13 cellular contexts compared by ENCODE assay signal in the genomic region with DNA sequence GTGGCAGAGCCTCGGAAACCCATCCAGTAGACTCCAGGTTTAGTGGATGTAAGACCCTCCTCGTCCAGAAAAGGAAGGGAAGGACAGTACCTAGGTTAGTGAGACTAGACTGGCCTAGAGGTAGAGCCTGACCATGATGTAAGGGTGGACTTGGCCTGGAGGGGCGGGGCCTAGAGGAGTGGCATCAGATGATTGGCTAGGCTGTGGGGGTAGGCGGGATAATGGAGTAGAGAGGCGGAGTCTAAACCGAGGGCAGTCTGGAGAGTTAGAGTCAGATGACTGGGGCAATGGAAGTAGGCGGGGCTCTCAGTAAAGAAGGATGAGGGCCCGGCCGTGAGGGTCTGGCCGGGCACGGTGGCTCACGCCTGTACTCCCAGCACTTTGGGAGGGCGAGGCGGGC.
A peak's percentile ranks its signal among the peaks of the same experiment; 100 is the strongest.
DNase-seq lines count a peak whose midpoint lies in the region; ATAC-seq and TF ChIP-seq lines count a peak whose summit lies in the region.
"Had no signal": no experiment of that assay in that cellular context is flagged by ENCODE, and none has a peak within 500 bp of the region (broad histone marks: within the 10 kb centered on the region; RNA-seq: fewer than 3 reads in every experiment).

No MANE protein-coding gene starts in this region.

- POLR2A ChIA-PET in Panc1 (lab: Charles Lee): no interaction called here

- TF ChIP-seq EP300 in ovary (IDR thresholded peaks at IDR 0.05): no peak

- H3K27me3 Mint-ChIP-seq in natural killer cell (ENCODE audit: low read depth in 2 of 2): peaks cover 0 to 9% of the 10 kb centered on the region in 2 donors

- no peak overlapping the region for H3K27ac Mint-ChIP-seq in natural killer cell
- H3K27ac Mint-ChIP-seq: memory B cell had no signal

- TF ChIP-seq POLR2A in ovary (IDR thresholded peaks at IDR 0.05): no peak

- in situ Hi-C loops in Panc1 (cut with HindIII; ENCODE audit: low pct_unique_long_range_greater_than_20kb, low sequenced_read_pairs): no loop called here

- H3K4me1 Mint-ChIP-seq in natural killer cell: no peaks in the 10 kb centered on the region
- H3K4me1 Mint-ChIP-seq: memory B cell had no signal

- no TSS peak for BruUV-seq in Panc1 (replicated peaks; lab: Mats Ljungman, UMichigan)

- intact Hi-C loops in Panc1 (cut with micrococcal nuclease; ENCODE audit: unreplicated experiment): no loop called here
- intact Hi-C loops in natural killer cell (cut with micrococcal nuclease): no loop called here
- intact Hi-C loops in ovary (cut with DNase I): no loop called here

- no peaks in the 10 kb centered on the region for H3K36me3 Mint-ChIP-seq in natural killer cell
- H3K36me3 Mint-ChIP-seq: memory B cell had no signal

- H3K27me3 ChIP-seq in Panc1 (ENCODE audit: control insufficient read depth, insufficient read depth, low read length) (no peaks in the 10 kb centered on the region), ovary (no peaks in the 10 kb centered on the region)
- H3K27me3 ChIP-seq: SJSA1 had no signal

- no peak overlapping the region for H3K4me3 ChIP-seq in GM12865 (ENCODE audit: low read depth, low read length)
- H3K4me3 ChIP-seq in Panc1 (ENCODE audit: low read depth in 2 of 2, low read length in 2 of 2): no peak overlapping the region
- no peak overlapping the region for H3K4me3 ChIP-seq in ovary
- H3K4me3 ChIP-seq: SJSA1, stomach had no signal

- H3K27ac ChIP-seq in Panc1 (ENCODE audit: low read length): no peak overlapping the region
- H3K27ac ChIP-seq in ovary: no peak overlapping the region
- H3K27ac ChIP-seq: SJSA1, stomach had no signal

- no peaks in the 10 kb centered on the region for H3K36me3 ChIP-seq in Panc1 (ENCODE audit: control insufficient read depth, insufficient read depth, low read length)
- no peaks in the 10 kb centered on the region for H3K36me3 ChIP-seq in ovary
- H3K36me3 ChIP-seq: SJSA1, stomach had no signal

- TF ChIP-seq CTCF in GM12865 (IDR thresholded peaks at IDR 0.05; ENCODE audit: insufficient read depth, low read depth, low read length, missing control alignments) (no peak), Panc1 (IDR thresholded peaks at IDR 0.05) (no peak), natural killer cell (IDR thresholded peaks at IDR 0.05) (no peak), ovary (IDR thresholded peaks at IDR 0.05) (no peak)

- no peaks in the 10 kb centered on the region for H3K4me1 ChIP-seq in Panc1 (ENCODE audit: control insufficient read depth, insufficient read depth, low read length)
- peaks cover 11% of the 10 kb centered on the region for H3K4me1 ChIP-seq in ovary (ENCODE audit: insufficient read depth)
- H3K4me1 ChIP-seq: SJSA1 had no signal

- no peak overlapping the region for H3K4me3 Mint-ChIP-seq in natural killer cell
- H3K4me3 Mint-ChIP-seq: memory B cell had no signal

- H3K9me3 Mint-ChIP-seq in natural killer cell: no peaks in the 10 kb centered on the region

- WGBS in ovary, 3 donors: 89 to 90% (median 89%) methylated on average over 14 of the region's 14 CpGs

- peak; percentile 79 for ATAC-seq in Panc1
- no peak for ATAC-seq in natural killer cell
- no peak for ATAC-seq in GM21515 (IDR thresholded peaks at IDR 0.05; ENCODE audit: unreplicated experiment)

- H3K9me3 ChIP-seq in Panc1 (ENCODE audit: control insufficient read depth, insufficient read depth, low read depth, low read length) (no peaks in the 10 kb centered on the region), ovary (no peaks in the 10 kb centered on the region)
- H3K9me3 ChIP-seq: SJSA1, stomach had no signal

- DNase-seq in A172 (ENCODE audit: low spot score) (peak; percentile 40), GM12865 (ENCODE audit: low read depth) (peak; percentile 30), Panc1 (ENCODE audit: low read depth, low spot score) (peak; percentile 13), germinal center (ENCODE audit: low spot score) (peak; percentile 44), T-helper 9 cell (no peak), natural killer cell (no peak), ovary (no peak)
- DNase-seq: activated T-cell treated with anti-CD3 and anti-CD28 coated beads for 4 hours, NCI-H1105, stomach had no signal

- CTCF ChIA-PET in Panc1 (lab: Charles Lee): interaction anchor here (0.6 kb wide), 1 partner anchor 106 kb away, joined by 7 read pairs; no protein-coding TSS in a partner anchor

Comparison
In these comparisons a context has a peak if more than half of its experiments do, and no peak if none do; other contexts are left out.
1. DNase-seq: peak in A172 (single experiment), GM12865 (single experiment), Panc1 (single experiment) and germinal center (single experiment); none in T-helper 9 cell (single experiment), natural killer cell (single experiment) and ovary (0 of 5).